3 cellular contexts compared by ENCODE assay signal in the genomic region with DNA sequence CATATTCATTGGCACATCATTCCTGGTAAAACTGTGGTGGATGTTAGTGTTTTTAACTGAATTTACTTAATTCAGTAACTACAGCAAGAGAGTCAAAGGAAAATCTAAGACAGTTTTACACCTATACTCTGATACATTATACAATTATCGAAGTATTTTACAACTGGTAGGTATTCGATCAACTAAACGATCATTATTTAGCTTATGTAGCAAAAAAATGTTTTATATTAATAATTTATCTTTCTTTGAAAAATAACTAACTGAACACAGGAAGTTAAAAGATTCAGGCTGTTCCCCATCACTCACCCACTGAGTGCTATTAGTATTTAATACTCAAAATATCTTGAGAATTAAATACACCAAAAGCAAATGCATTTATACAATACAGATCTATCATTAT.
TF ChIP-seq lines count a peak whose summit lies in the region.

No MANE protein-coding gene starts in this region.

TF ChIP-seq in HepG2, 621 proteins besides CTCF, POLR2A, EP300 and RAD21:
- peak in 1 of 2 experiments; percentile 49; a peak in 3 of 4 replicates for TF ChIP-seq MAFK (conservative IDR thresholded peaks at IDR 0.05 in 1 of 2, IDR thresholded peaks at IDR 0.05 in 1 of 2; ENCODE audit: low read length in 2 of 2)
- TF ChIP-seq ZNF569 (CRISPR knock-in tag; IDR thresholded peaks at IDR 0.05; ENCODE audit: borderline replicate concordance) = no peak
- TF ChIP-seq MAFF (IDR thresholded peaks at IDR 0.05; ENCODE audit: low read depth, low read length) = 0 out of 2 replicates have a peak, but pooled peaks have one; percentile 12

TF ChIP-seq in A549, 52 proteins besides CTCF, POLR2A, EP300 and RAD21:
- TF ChIP-seq MAFK (IDR thresholded peaks at IDR 0.05; ENCODE audit: partially characterized antibody) = peak; percentile 65
- TF ChIP-seq, protein P1, sequence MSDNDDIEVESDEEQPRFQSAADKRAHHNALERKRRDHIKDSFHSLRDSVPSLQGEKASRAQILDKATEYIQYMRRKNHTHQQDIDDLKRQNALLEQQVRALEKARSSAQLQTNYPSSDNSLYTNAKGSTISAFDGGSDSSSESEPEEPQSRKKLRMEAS (IDR thresholded peaks at IDR 0.05) = no peak

TF ChIP-seq in K562, 482 proteins besides CTCF, POLR2A, EP300 and RAD21:
- TF ChIP-seq CBFA2T3 (IDR thresholded peaks at IDR 0.05) = no peak
- peak; percentile 78 for TF ChIP-seq ZNF316 (IDR thresholded peaks at IDR 0.05)
- TF ChIP-seq C11orf30 (IDR thresholded peaks at IDR 0.05; ENCODE audit: low read depth) = peak; percentile 54; the same call in 1 of the 2 replicates
